In the genomic region with DNA sequence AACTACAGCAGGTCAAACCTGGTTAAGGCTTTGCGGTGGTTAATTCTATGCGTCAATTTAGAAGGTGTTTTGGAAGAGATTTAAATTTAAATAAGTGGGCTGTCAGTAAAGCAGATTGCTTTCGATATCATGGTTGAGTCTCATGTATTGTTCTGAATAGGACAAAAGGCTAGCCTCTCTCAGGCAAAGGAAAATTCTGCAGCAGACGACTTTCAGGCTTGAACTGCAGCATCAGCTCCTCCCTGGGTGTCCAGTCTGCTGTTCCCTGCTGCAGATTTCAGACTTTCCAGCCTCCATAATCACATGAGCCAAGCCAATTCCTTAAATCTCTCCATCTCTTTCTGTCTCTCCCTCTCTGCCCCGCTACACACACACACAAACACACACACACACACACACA, we compare ENCODE assay signal across 8 cellular contexts.
"Had no signal": no experiment of that assay in that cellular context is flagged by ENCODE, and none has a peak within 500 bp of the region (broad histone marks: within the 10 kb centered on the region; RNA-seq: fewer than 3 reads in every experiment).

No MANE protein-coding gene starts in this region.

- ATAC-seq: GM23338, HCT116, K562 had no signal

- H3K4me2 ChIP-seq: GM23338 had no signal

- DNase-seq: H7, HFFc6, IMR-90, KG1 had no signal

- H3K4me3 ChIP-seq: GM23338, K562 had no signal

- H3K27ac ChIP-seq: HL-60 had no signal

- H2AFZ ChIP-seq: GM23338 had no signal

- H3K27ac Mint-ChIP-seq: GM23338, HFFc6 had no signal

- H3K4me3 Mint-ChIP-seq: GM23338, HFFc6 had no signal
